Comparison of ENCODE assay signal across 1 cellular context in genomic region chr9:93183106-93183662, GRCh38.
TF ChIP-seq lines count a peak whose summit lies in the region.

No MANE protein-coding gene starts in this region.

TF ChIP-seq in SK-N-SH treated with all-trans-retinoic acid at 6 μM for 48 hours, 23 proteins besides CTCF, POLR2A, EP300 and RAD21 (continued from another document):
- TF ChIP-seq TSHZ2 (CRISPR knock-in tag; IDR thresholded peaks at IDR 0.05) (no peak), ARNTL (CRISPR knock-in tag; IDR thresholded peaks at IDR 0.05; ENCODE audit: borderline replicate concordance, low read depth) (no peak), ZNF8 (CRISPR knock-in tag; IDR thresholded peaks at IDR 0.05) (no peak), ZC3H10 (CRISPR knock-in tag; IDR thresholded peaks at IDR 0.05) (no peak), TOX (CRISPR knock-in tag; IDR thresholded peaks at IDR 0.05; ENCODE audit: borderline replicate concordance) (no peak), RARB (CRISPR knock-in tag; IDR thresholded peaks at IDR 0.05) (no peak)
